ENCODE assay signal across 27 cellular contexts in genomic region chr6:7523922-7524321, GRCh38.
"Had no signal": no experiment of that assay in that cellular context is flagged by ENCODE, and none has a peak within 500 bp of the region (broad histone marks: within the 10 kb centered on the region; RNA-seq: fewer than 3 reads in every experiment).

No MANE protein-coding gene starts in this region.

- H3K4me2 ChIP-seq: hepatocyte had no signal

- H3K36me3 ChIP-seq: esophagus muscularis mucosa, left ventricle myocardium inferior, suprapubic skin, tibial nerve, WERI-Rb-1 had no signal

- ATAC-seq: activated CD8-positive, alpha-beta T cell treated with anti-CD3 and anti-CD28 coated beads for 36 hours; natural killer cell; stimulated activated naive CD8-positive, alpha-beta T cell treated with anti-CD3 and anti-CD28 coated beads, Interleukin-15, amount 100 ng/mL, for 72 hours had no signal

- H3K4me3 ChIP-seq: esophagus muscularis mucosa, hepatocyte, left ventricle myocardium inferior, suprapubic skin, tibial nerve had no signal

- H3K36me3 Mint-ChIP-seq: activated naive CD4-positive, alpha-beta T cell treated with anti-CD3 and anti-CD28 coated beads, Interleukin-2, amount 50 U/mL, for 24 hours; brain; natural killer cell had no signal

- H2AFZ ChIP-seq: hepatocyte had no signal

- H3K27ac ChIP-seq: esophagus muscularis mucosa, hepatocyte, left ventricle myocardium inferior, suprapubic skin, tibial nerve, WERI-Rb-1 had no signal

- H3K4me1 Mint-ChIP-seq: activated CD4-positive, alpha-beta T cell treated with anti-CD3 and anti-CD28 coated beads, Interleukin-2, amount 10 ng/mL, durations not matched to agents 7 days and 5 days; activated naive CD4-positive, alpha-beta T cell treated with anti-CD3 and anti-CD28 coated beads, Interleukin-2, amount 50 U/mL, for 24 hours; brain; natural killer cell; stimulated activated naive CD8-positive, alpha-beta T cell treated with anti-CD3 and anti-CD28 coated beads, Interleukin-15, amount 100 ng/mL, for 72 hours had no signal

- H3K9me3 ChIP-seq: esophagus muscularis mucosa, left ventricle myocardium inferior, suprapubic skin, tibial nerve had no signal

- H3K27ac Mint-ChIP-seq: activated CD4-positive, alpha-beta T cell treated with anti-CD3 and anti-CD28 coated beads, Interleukin-2, amount 10 ng/mL, durations not matched to agents 7 days and 5 days; activated CD8-positive, alpha-beta T cell treated with anti-CD3 and anti-CD28 coated beads for 36 hours; activated naive CD4-positive, alpha-beta T cell treated with anti-CD3 and anti-CD28 coated beads, Interleukin-2, amount 50 U/mL, for 24 hours; brain; natural killer cell; stimulated activated naive CD8-positive, alpha-beta T cell treated with anti-CD3 and anti-CD28 coated beads, Interleukin-15, amount 100 ng/mL, for 72 hours; T-helper 2 cell treated with Interferon-gamma antibody and Interleukin-4, amounts not matched to agents 5 μg/mL and 100 μg/mL, for 36 hours had no signal

- FAIRE-seq: frontal cortex, TTC549 had no signal

- DNase-seq: activated CD4-positive, alpha-beta T cell treated with anti-CD3 and anti-CD28 coated beads, Interleukin-2, amount 10 ng/mL, durations not matched to agents 7 days and 5 days; activated CD4-positive, CD25-positive, alpha-beta regulatory T cell treated with anti-CD3 and anti-CD28 coated beads, Interleukin-2, amount 50 U/mL, for 72 hours; activated CD8-positive, alpha-beta T cell treated with anti-CD3 and anti-CD28 coated beads for 36 hours; activated gamma-delta T cell treated with Interleukin-2 at 50 U/mL for 16 hours; activated T-cell treated with anti-CD3 and anti-CD28 coated beads, Interleukin-2, amount 50 U/mL, for 1 hour; anterior cingulate cortex; central memory CD4-positive, alpha-beta T cell; dermis blood vessel endothelial cell; effector CD8-positive, alpha-beta T cell; glutamatergic neuron; left ventricle myocardium inferior; midbrain; natural killer cell; retina; stimulated activated CD4-positive, alpha-beta T cell treated with anti-CD3 and anti-CD28 coated beads, Interleukin-12 subunit alpha, Interleukin-12 subunit beta, amount 100 ng/mL, for 4 hours; stimulated activated CD4-positive, alpha-beta T cell treated with anti-CD3 and anti-CD28 coated beads, Interleukin-4, amount 100 ng/mL, for 4 hours; stimulated activated naive CD8-positive, alpha-beta T cell treated with anti-CD3 and anti-CD28 coated beads, Interleukin-15, amount 100 ng/mL, for 72 hours; WERI-Rb-1 had no signal

- H3K4me3 Mint-ChIP-seq: activated CD4-positive, alpha-beta T cell treated with anti-CD3 and anti-CD28 coated beads, Interleukin-2, amount 10 ng/mL, durations not matched to agents 7 days and 5 days; activated CD8-positive, alpha-beta T cell treated with anti-CD3 and anti-CD28 coated beads for 36 hours; activated naive CD4-positive, alpha-beta T cell treated with anti-CD3 and anti-CD28 coated beads, Interleukin-2, amount 50 U/mL, for 24 hours; brain; natural killer cell; stimulated activated naive CD8-positive, alpha-beta T cell treated with anti-CD3 and anti-CD28 coated beads, Interleukin-15, amount 100 ng/mL, for 72 hours; T-helper 2 cell treated with Interferon-gamma antibody and Interleukin-4, amounts not matched to agents 5 μg/mL and 100 μg/mL, for 36 hours had no signal

- H3K79me2 ChIP-seq: hepatocyte had no signal

- H3K27me3 ChIP-seq: hepatocyte had no signal

- H3K9me3 Mint-ChIP-seq: activated CD4-positive, alpha-beta T cell treated with anti-CD3 and anti-CD28 coated beads, Interleukin-2, amount 10 ng/mL, durations not matched to agents 7 days and 5 days; activated CD8-positive, alpha-beta T cell treated with anti-CD3 and anti-CD28 coated beads for 36 hours; activated naive CD4-positive, alpha-beta T cell treated with anti-CD3 and anti-CD28 coated beads, Interleukin-2, amount 50 U/mL, for 24 hours; brain; natural killer cell; stimulated activated naive CD8-positive, alpha-beta T cell treated with anti-CD3 and anti-CD28 coated beads, Interleukin-15, amount 100 ng/mL, for 72 hours; T-helper 2 cell treated with Interferon-gamma antibody and Interleukin-4, amounts not matched to agents 5 μg/mL and 100 μg/mL, for 36 hours had no signal

- H3K4me1 ChIP-seq: esophagus muscularis mucosa, left ventricle myocardium inferior, tibial nerve had no signal
